9 cellular contexts compared by ENCODE assay signal in the genomic region with DNA sequence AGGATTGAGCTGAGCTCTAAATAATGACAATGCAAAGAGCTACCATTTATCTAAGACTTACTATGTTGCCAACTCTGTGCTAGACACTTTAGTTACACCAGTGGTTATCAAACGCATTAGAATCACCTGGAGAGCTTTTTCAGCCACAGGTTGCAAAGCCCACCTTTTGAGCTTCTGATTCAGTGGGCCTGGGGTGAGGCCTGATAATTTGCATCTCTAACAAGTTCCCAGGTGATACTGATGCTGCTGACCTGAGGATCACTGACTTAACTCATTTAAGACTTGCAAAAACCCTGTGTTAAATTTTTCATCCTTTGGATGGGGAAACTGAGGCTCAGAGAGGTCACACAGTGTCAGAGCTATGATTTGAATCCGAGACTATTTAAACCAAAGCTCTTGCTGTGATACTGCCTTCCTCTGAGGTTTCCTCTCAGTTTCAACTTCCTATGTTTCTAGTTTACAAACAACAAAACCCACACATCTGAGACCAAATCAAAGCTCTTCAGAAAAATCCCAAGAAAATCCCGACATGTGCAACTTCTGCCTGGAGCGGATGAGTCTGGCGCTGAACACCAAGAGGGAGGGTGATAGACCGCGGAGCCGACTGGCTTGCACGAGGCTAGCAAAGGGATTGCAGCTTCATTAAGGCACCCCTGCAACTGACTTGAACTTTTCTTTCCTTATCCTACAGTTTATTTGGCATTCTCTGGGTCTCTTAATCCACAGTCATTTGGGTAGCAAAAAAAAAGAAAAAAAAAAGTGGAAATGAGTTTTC.
DNase-seq lines count a peak whose midpoint lies in the region; ATAC-seq and TF ChIP-seq lines count a peak whose summit lies in the region.
"Had no signal": no experiment of that assay in that cellular context is flagged by ENCODE, and none has a peak within 500 bp of the region (broad histone marks: within the 10 kb centered on the region; RNA-seq: fewer than 3 reads in every experiment).

No MANE protein-coding gene starts in this region.

- no peaks in the 10 kb centered on the region for H4K20me1 ChIP-seq in osteoblast (ENCODE audit: insufficient read depth, low read length)

- no peaks in the 10 kb centered on the region for H3K79me2 ChIP-seq in osteoblast (ENCODE audit: insufficient read depth, low read length)

- H3K4me3 Mint-ChIP-seq in CD14-positive monocyte, result peak overlapping the region; percentile 77 to 96

- H3K4me1 Mint-ChIP-seq in CD14-positive monocyte, result peaks cover 22% of the 10 kb centered on the region

- H3K4me2 ChIP-seq in osteoblast (ENCODE audit: insufficient read depth, low read length), result peak overlapping the region; percentile 80

- peak overlapping the region; percentile 72 to 95 (median 94) for H3K27ac Mint-ChIP-seq in CD14-positive monocyte

- no peaks in the 10 kb centered on the region for H3K9me3 ChIP-seq in osteoblast (ENCODE audit: low read depth, low read length)

- peak overlapping the region; percentile 30 for H3K27ac ChIP-seq in osteoblast (ENCODE audit: low read depth, low read length)

- H3K36me3 ChIP-seq in osteoblast (ENCODE audit: insufficient read depth, low read length), result no peaks in the 10 kb centered on the region

- peaks cover 0 to 3% (median 3%) of the 10 kb centered on the region in 3 donors for H3K27me3 Mint-ChIP-seq in CD14-positive monocyte (ENCODE audit: low read depth in 3 of 3)

- intact Hi-C loops in CD14-positive monocyte (cut with micrococcal nuclease), result no loop called here

- DNase-seq in CD14-positive monocyte (ENCODE audit: low spot score) (no peak), RPMI7951 (ENCODE audit: low read depth) (peak; percentile 73), fibroblast of the conjunctiva (ENCODE audit: low read depth) (peak; percentile 6), osteoblast (ENCODE audit: insufficient read length, low spot score, missing footprints) (no peak), GM10266 (ENCODE audit: extremely low spot score) (no peak), NCI-H1105 (lab: John Stamatoyannopoulos, UW) (no peak)
- DNase-seq in activated CD4-positive, CD25-positive, alpha-beta regulatory T cell treated with anti-CD3 and anti-CD28 coated beads, Interleukin-2, amount 50 U/mL, for 72 hours, result no peak
- DNase-seq: activated CD4-positive, alpha-beta T cell treated with anti-CD3 and anti-CD28 coated beads, Interleukin-2, amount 50 U/mL, for 48 hours had no signal

- ATAC-seq in HG03280 (IDR thresholded peaks at IDR 0.05; ENCODE audit: unreplicated experiment), result no peak

- peaks cover 0 to 2% (median 0%) of the 10 kb centered on the region in 7 donors for H3K9me3 Mint-ChIP-seq in CD14-positive monocyte

- peak overlapping the region; percentile 82 for H2AFZ ChIP-seq in osteoblast (ENCODE audit: low read length)

- H3K4me3 ChIP-seq in osteoblast (ENCODE audit: insufficient read depth, low read length), result peak overlapping the region; percentile 62

- peaks cover 13% of the 10 kb centered on the region for H3K4me1 ChIP-seq in osteoblast (ENCODE audit: insufficient read depth, low read length)

- H3K36me3 Mint-ChIP-seq in CD14-positive monocyte, result no peaks in the 10 kb centered on the region

- H3K27me3 ChIP-seq in osteoblast (ENCODE audit: insufficient read depth, low read length), result peaks cover 5% of the 10 kb centered on the region

- TF ChIP-seq CTCF in CD14-positive monocyte (IDR thresholded peaks at IDR 0.05) (no peak), osteoblast (IDR thresholded peaks at IDR 0.05; ENCODE audit: extremely low read depth, low read depth, low read length) (no peak), GM10266 (IDR thresholded peaks at IDR 0.05; ENCODE audit: control insufficient read depth, insufficient read depth, low read depth, missing control alignments) (no peak)

Comparison
In these comparisons a context has a peak if more than half of its experiments do, and no peak if none do; other contexts are left out.
1. DNase-seq: peak in RPMI7951 (single experiment) and fibroblast of the conjunctiva (single experiment); none in CD14-positive monocyte (single experiment), osteoblast (single experiment), activated CD4-positive, CD25-positive, alpha-beta regulatory T cell treated with anti-CD3 and anti-CD28 coated beads, Interleukin-2, amount 50 U/mL, for 72 hours (single experiment), GM10266 (single experiment) and NCI-H1105 (single experiment).